1 cellular context compared by ENCODE assay signal in the genomic region with DNA sequence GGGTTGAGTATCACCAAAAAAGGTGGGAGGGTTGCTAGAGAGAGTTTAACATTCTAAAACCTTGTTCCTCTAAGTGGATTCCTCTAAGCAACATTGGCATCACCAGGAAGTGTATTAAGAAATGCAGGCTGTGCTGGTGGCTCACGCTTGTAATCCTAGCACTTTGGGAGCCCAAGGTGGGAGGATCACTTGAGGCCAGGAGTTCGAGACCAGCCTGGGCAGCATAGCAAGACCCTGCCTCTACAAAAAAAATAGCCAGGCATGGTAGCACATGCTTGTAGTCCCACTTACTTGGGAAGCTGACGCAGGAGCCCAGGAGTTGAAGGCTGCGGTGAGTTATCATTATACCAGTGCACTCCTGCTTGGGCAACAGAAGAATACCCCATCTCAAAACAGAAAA.
TF ChIP-seq lines count a peak whose summit lies in the region.

No MANE protein-coding gene starts in this region.

TF ChIP-seq in HEK293, 187 proteins besides CTCF, POLR2A, EP300 and RAD21:
- no peak for TF ChIP-seq KLF9 (tag by site-specific recombination; IDR thresholded peaks at IDR 0.05; ENCODE audit: low read depth)
- TF ChIP-seq ZNF121 (tag by site-specific recombination; IDR thresholded peaks at IDR 0.05), result peak; percentile 64; the same call in 1 of the 2 replicates
